Comparison of ENCODE assay signal across 22 cellular contexts in genomic region chr21:31663584-31664249, GRCh38. TPM values are rescaled to one million over a fixed set of nuclear protein-coding genes. Genes with fewer than 3 reads are reported as not detected.
DNase-seq lines count a peak whose midpoint lies in the region; ATAC-seq lines count a peak whose summit lies in the region.
"Had no signal": no experiment of that assay in that cellular context is flagged by ENCODE, and none has a peak within 500 bp of the region (broad histone marks: within the 10 kb centered on the region; RNA-seq: fewer than 3 reads in every experiment).

No MANE protein-coding gene starts in this region.

- H3K27ac Mint-ChIP-seq in activated naive CD4-positive, alpha-beta T cell treated with anti-CD3 and anti-CD28 coated beads, Interleukin-2, amount 10 ng/mL, durations not matched to agents 7 days and 5 days = peak overlapping the region; percentile 65
- no peak overlapping the region for H3K27ac Mint-ChIP-seq in activated naive CD8-positive, alpha-beta T cell
- H3K27ac Mint-ChIP-seq in naive thymus-derived CD8-positive, alpha-beta T cell = peak overlapping the region in 6 of 10 donors; percentile 15 to 69 (median 46)
- H3K27ac Mint-ChIP-seq: type B pancreatic cell had no signal

- peaks cover 38% of the 10 kb centered on the region for H4K20me1 ChIP-seq in Karpas-422 (ENCODE audit: insufficient read depth, low read depth, low read length)

- no peaks in the 10 kb centered on the region for H3K27me3 ChIP-seq in Karpas-422 (ENCODE audit: low read length)
- H3K27me3 ChIP-seq: brain microvascular endothelial cell had no signal

- H3K4me1 ChIP-seq in Karpas-422 (ENCODE audit: low read length) = peaks cover 80% of the 10 kb centered on the region
- H3K4me1 ChIP-seq: Caco-2, prostate gland had no signal

- H3K9ac ChIP-seq in Karpas-422 (ENCODE audit: low read length) = no peak overlapping the region; the same call in 1 of the 2 replicates
- H3K9ac ChIP-seq: KMS-11 had no signal

- H3K4me3 Mint-ChIP-seq in activated naive CD4-positive, alpha-beta T cell treated with anti-CD3 and anti-CD28 coated beads, Interleukin-2, amount 10 ng/mL, durations not matched to agents 7 days and 5 days = no peak overlapping the region
- peak overlapping the region; percentile 69 for H3K4me3 Mint-ChIP-seq in activated naive CD8-positive, alpha-beta T cell
- peak overlapping the region in 8 of 10 donors; percentile 8 to 72 (median 48) for H3K4me3 Mint-ChIP-seq in naive thymus-derived CD8-positive, alpha-beta T cell
- H3K4me3 Mint-ChIP-seq: nephron progenitor cell, type B pancreatic cell had no signal

- H3K9me2 ChIP-seq in Karpas-422 (replicated peaks; ENCODE audit: insufficient read depth, low read length) = no peaks in the 10 kb centered on the region

- no peaks in the 10 kb centered on the region for H3K9me3 Mint-ChIP-seq in activated naive CD4-positive, alpha-beta T cell treated with anti-CD3 and anti-CD28 coated beads, Interleukin-2, amount 10 ng/mL, durations not matched to agents 7 days and 5 days
- peaks cover 3% of the 10 kb centered on the region for H3K9me3 Mint-ChIP-seq in activated naive CD8-positive, alpha-beta T cell (ENCODE audit: low read depth)
- H3K9me3 Mint-ChIP-seq in naive thymus-derived CD8-positive, alpha-beta T cell = no peaks in the 10 kb centered on the region

- no peak overlapping the region for H2AFZ ChIP-seq in Karpas-422 (ENCODE audit: low read length)

- H3K36me3 ChIP-seq in Karpas-422 (ENCODE audit: insufficient read depth, low read length) = peaks cover 51% of the 10 kb centered on the region
- H3K36me3 ChIP-seq: prostate gland had no signal

- H3K36me3 Mint-ChIP-seq in activated naive CD4-positive, alpha-beta T cell treated with anti-CD3 and anti-CD28 coated beads, Interleukin-2, amount 10 ng/mL, durations not matched to agents 7 days and 5 days = peaks cover 57% of the 10 kb centered on the region
- peaks cover 20% of the 10 kb centered on the region for H3K36me3 Mint-ChIP-seq in activated naive CD8-positive, alpha-beta T cell
- peaks cover 0 to 72% (median 12%) of the 10 kb centered on the region in 3 donors for H3K36me3 Mint-ChIP-seq in naive thymus-derived CD8-positive, alpha-beta T cell

- H3K79me2 ChIP-seq in Karpas-422 (ENCODE audit: low read length) = peaks cover 57% of the 10 kb centered on the region

- H3K4me2 ChIP-seq in Karpas-422 (ENCODE audit: low read depth, low read length, poor library complexity, severe bottlenecking) = peak overlapping the region; percentile 24
- H3K4me2 ChIP-seq: KMS-11 had no signal

- ATAC-seq in naive thymus-derived CD8-positive, alpha-beta T cell = no peak
- ATAC-seq in HG02759 (IDR thresholded peaks at IDR 0.05; ENCODE audit: unreplicated experiment) = no peak

- CTCF ChIA-PET in activated naive CD4-positive, alpha-beta T cell treated with anti-CD3 and anti-CD28 coated beads, Interleukin-2, amount 10 ng/mL, durations not matched to agents 7 days and 5 days (lab: Charles Lee) = no interaction called here

- POLR2A ChIA-PET in naive thymus-derived CD8-positive, alpha-beta T cell (lab: Charles Lee) = no interaction called here

- no peaks in the 10 kb centered on the region for H3K9me3 ChIP-seq in Karpas-422 (ENCODE audit: low read length)
- H3K9me3 ChIP-seq: Caco-2, prostate gland had no signal

- H3K27me3 Mint-ChIP-seq in activated naive CD4-positive, alpha-beta T cell treated with anti-CD3 and anti-CD28 coated beads, Interleukin-2, amount 10 ng/mL, durations not matched to agents 7 days and 5 days = no peaks in the 10 kb centered on the region
- H3K27me3 Mint-ChIP-seq in activated naive CD8-positive, alpha-beta T cell = no peaks in the 10 kb centered on the region
- no peaks in the 10 kb centered on the region for H3K27me3 Mint-ChIP-seq in naive thymus-derived CD8-positive, alpha-beta T cell
- H3K27me3 Mint-ChIP-seq: type B pancreatic cell had no signal

- H3K4me3 ChIP-seq in Karpas-422 (ENCODE audit: low read length) = no peak overlapping the region
- H3K4me3 ChIP-seq: prostate gland, SK-N-MC had no signal

- H3K4me1 Mint-ChIP-seq in activated naive CD4-positive, alpha-beta T cell treated with anti-CD3 and anti-CD28 coated beads, Interleukin-2, amount 10 ng/mL, durations not matched to agents 7 days and 5 days = peaks cover 84% of the 10 kb centered on the region
- H3K4me1 Mint-ChIP-seq in activated naive CD8-positive, alpha-beta T cell (ENCODE audit: low read depth) = peaks cover 82% of the 10 kb centered on the region
- H3K4me1 Mint-ChIP-seq in naive thymus-derived CD8-positive, alpha-beta T cell = peaks cover 25 to 82% (median 77%) of the 10 kb centered on the region in 4 donors

- no peak for DNase-seq in activated naive CD4-positive, alpha-beta T cell treated with anti-CD3 and anti-CD28 coated beads, Interleukin-2, amount 10 ng/mL, durations not matched to agents 7 days and 5 days
- no peak for DNase-seq in activated naive CD4-positive, alpha-beta T cell treated with anti-CD3 and anti-CD28 coated beads, Interleukin-2, amount 50 U/mL, for 16 hours
- DNase-seq in Karpas-422 (no peak), NCI-H1436 treated with DMSO at 0.1 percent for 48 hours (lab: John Stamatoyannopoulos, UW) (no peak), NCI-H526 treated with DMSO at 0.1 percent for 48 hours (lab: John Stamatoyannopoulos, UW) (no peak)
- no peak for DNase-seq in naive thymus-derived CD8-positive, alpha-beta T cell
- DNase-seq: brain microvascular endothelial cell; Caco-2; cortex of kidney; NCI-H2029 treated with DMSO at 0.1 percent for 48 hours; NCI-H446; nephron progenitor cell; NK-92 treated with Interleukin-12 subunit alpha and Interleukin-12 subunit beta, amount 100 ng/mL, for 24 hours; stimulated activated CD4-positive, alpha-beta T cell treated with anti-CD3 and anti-CD28 coated beads, Interleukin-1b, Interleukin-23, amount 100 ng/mL, for 48 hours; stimulated activated naive CD4-positive, alpha-beta T cell treated with Interleukin-2 at 50 U/mL for 16 hours; T1000 had no signal

- peak overlapping the region; percentile 51 for H3K27ac ChIP-seq in Karpas-422 (ENCODE audit: low read length)
- H3K27ac ChIP-seq: brain microvascular endothelial cell, KMS-11, prostate gland, SK-N-MC had no signal

RNA-seq across cellular contexts. Expression of gene SOD1, which starts 4.2 kb away (rescaled TPM):
- 275 and 350 TPM in 2 replicates for total RNA-seq in Karpas-422 (2014; rRNA removed; shearing (Covaris generic); ENCODE audit: low replicate concordance)
- total RNA-seq in naive thymus-derived CD8-positive, alpha-beta T cell = 100 to 1,000 TPM; 199 to 211 TPM
- 100 to 1,000 TPM; 566 to 661 (median 623) TPM for polyA plus RNA-seq in naive thymus-derived CD8-positive, alpha-beta T cell
